ENCODE assay signal across 11 cellular contexts in genomic region chr11:114639440-114639839, GRCh38. TPM values are rescaled to one million over a fixed set of nuclear protein-coding genes. Genes with fewer than 3 reads are reported as not detected.
"Had no signal": no experiment of that assay in that cellular context is flagged by ENCODE, and none has a peak within 500 bp of the region (broad histone marks: within the 10 kb centered on the region; RNA-seq: fewer than 3 reads in every experiment).

No MANE protein-coding gene starts in this region.

RNA-seq across cellular contexts. Expression of gene NXPE2, which starts 38.9 kb away (rescaled TPM):
- total RNA-seq: activated B cell treated with CpG ODN at 0.5 μM for 24 hours; activated CD4-positive, alpha-beta memory T cell treated with anti-CD3 and anti-CD28 coated beads, Interleukin-2, amount 10 ng/mL, durations not matched to agents 7 days and 5 days; activated CD4-positive, alpha-beta T cell treated with anti-CD3 and anti-CD28 coated beads, Interleukin-2, amount 10 ng/mL, durations not matched to agents 7 days and 5 days; activated CD8-positive, alpha-beta memory T cell treated with anti-CD3 and anti-CD28 coated beads, Interleukin-2, amount 10 ng/mL, durations not matched to agents 7 days and 5 days; activated CD8-positive, alpha-beta T cell treated with anti-CD3 and anti-CD28 coated beads, Interleukin-2, amount 10 ng/mL, durations not matched to agents 7 days and 5 days; activated naive CD8-positive, alpha-beta T cell treated with anti-CD3 and anti-CD28 coated beads, Interleukin-2, amount 10 ng/mL, durations not matched to agents 7 days and 5 days; activated T-helper 2 cell treated with anti-CD3 and anti-CD28 coated beads, Interferon-gamma antibody, Interleukin-2, Interleukin-4, amounts not matched to agents 10 μg/mL and 5 μg/mL and 100 μg/mL, durations not matched to agents 14 hours and 24 hours and 36 hours; ascending aorta; bronchial epithelial cell; chondrocyte had no signal

RNA-seq across cellular contexts. Expression of gene NXPE4, which starts 43.9 kb away (rescaled TPM):
- total RNA-seq: activated B cell treated with CpG ODN at 0.5 μM for 24 hours; activated CD4-positive, alpha-beta memory T cell treated with anti-CD3 and anti-CD28 coated beads, Interleukin-2, amount 10 ng/mL, durations not matched to agents 7 days and 5 days; activated CD4-positive, alpha-beta T cell treated with anti-CD3 and anti-CD28 coated beads, Interleukin-2, amount 10 ng/mL, durations not matched to agents 7 days and 5 days; activated CD8-positive, alpha-beta memory T cell treated with anti-CD3 and anti-CD28 coated beads, Interleukin-2, amount 10 ng/mL, durations not matched to agents 7 days and 5 days; activated CD8-positive, alpha-beta T cell treated with anti-CD3 and anti-CD28 coated beads, Interleukin-2, amount 10 ng/mL, durations not matched to agents 7 days and 5 days; activated naive CD8-positive, alpha-beta T cell treated with anti-CD3 and anti-CD28 coated beads, Interleukin-2, amount 10 ng/mL, durations not matched to agents 7 days and 5 days; activated T-helper 2 cell treated with anti-CD3 and anti-CD28 coated beads, Interferon-gamma antibody, Interleukin-2, Interleukin-4, amounts not matched to agents 10 μg/mL and 5 μg/mL and 100 μg/mL, durations not matched to agents 14 hours and 24 hours and 36 hours; ascending aorta; bronchial epithelial cell; cardiac muscle cell; chondrocyte had no signal
- polyA plus RNA-seq: cardiac muscle cell had no signal
